ENCODE assay signal across 18 cellular contexts in the genomic region with DNA sequence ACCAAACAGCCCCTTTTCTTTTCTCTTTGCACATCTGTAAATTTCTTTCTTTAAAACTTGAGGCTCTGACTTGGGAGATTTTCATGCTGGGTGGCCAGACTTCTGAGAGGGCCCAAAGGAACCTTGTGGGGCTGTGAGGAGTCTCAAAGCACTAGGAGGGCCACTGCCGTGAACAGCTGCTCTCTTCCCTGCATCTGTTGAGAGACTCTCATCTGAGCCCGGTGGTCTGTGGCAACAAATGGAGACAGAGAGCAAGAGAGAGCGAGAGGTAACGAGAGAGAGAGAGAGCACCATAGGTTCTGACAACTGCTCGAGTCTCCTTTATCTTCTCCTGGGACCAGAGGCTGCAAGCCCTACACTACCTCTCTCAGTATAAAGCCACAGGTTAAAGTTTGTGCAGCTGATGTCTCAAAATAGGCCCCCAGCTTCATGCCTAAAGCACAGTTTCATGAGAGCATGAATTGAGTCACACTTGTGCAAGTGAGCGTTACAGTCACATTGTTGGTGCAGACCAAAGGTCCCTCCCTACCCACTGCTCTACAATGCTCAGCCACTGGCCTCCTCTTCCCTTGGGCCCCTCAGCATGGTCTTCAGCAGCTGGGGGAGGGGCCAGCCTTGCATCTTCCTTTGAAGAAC.
DNase-seq lines count a peak whose midpoint lies in the region; ATAC-seq and TF ChIP-seq lines count a peak whose summit lies in the region.
"Had no signal": no experiment of that assay in that cellular context is flagged by ENCODE, and none has a peak within 500 bp of the region (broad histone marks: within the 10 kb centered on the region; RNA-seq: fewer than 3 reads in every experiment).

No MANE protein-coding gene starts in this region.

- DNase-seq in T-helper 17 cell (no peak), neuronal stem cell (ENCODE audit: low spot score) (no peak), suprapubic skin (ENCODE audit: low spot score in 2 of 2) (no peak), NCI-H526 (lab: John Stamatoyannopoulos, UW) (no peak), OCI-M2 (lab: John Stamatoyannopoulos, UW; ENCODE audit: unreplicated experiment) (no peak)
- DNase-seq in CD4-positive, alpha-beta memory T cell: no peak
- DNase-seq: activated CD8-positive, alpha-beta T cell treated with anti-CD3 and anti-CD28 coated beads, Interleukin-2, amount 10 ng/mL, durations not matched to agents 7 days and 5 days; activated naive CD4-positive, alpha-beta T cell treated with anti-CD3 and anti-CD28 coated beads for 36 hours; brain microvascular endothelial cell; DMS79; KG1; NCI-H748 treated with DMSO at 0.1 percent for 48 hours; Right ventricle myocardium superior; stimulated activated CD4-positive, alpha-beta T cell treated with anti-CD3 and anti-CD28 coated beads, Interleukin-4, amount 100 ng/mL, for 24 hours; stimulated activated naive CD4-positive, alpha-beta T cell treated with Interleukin-2 at 50 U/mL for 16 hours had no signal

- peaks cover 19% of the 10 kb centered on the region for H3K27me3 Mint-ChIP-seq in T-helper 17 cell
- H3K27me3 Mint-ChIP-seq in CD4-positive, alpha-beta memory T cell: peaks cover under 1 to 9% of the 10 kb centered on the region in 2 donors

- H3K4me1 ChIP-seq in neuronal stem cell (ENCODE audit: control insufficient read depth in 2 of 2, insufficient read depth in 1 of 2, low read depth in 1 of 2, low read length in 2 of 2) (peaks cover 10 to 15% of the 10 kb centered on the region in 2 donors), suprapubic skin (peaks cover 24% of the 10 kb centered on the region)
- no peaks in the 10 kb centered on the region for H3K4me1 ChIP-seq in CD4-positive, alpha-beta memory T cell (ENCODE audit: insufficient read depth, low read length)

- H2BK12ac ChIP-seq in neuronal stem cell (ENCODE audit: low read length): no peak overlapping the region

- no peaks in the 10 kb centered on the region for H3K79me1 ChIP-seq in neuronal stem cell (ENCODE audit: low read depth, low read length)

- no peaks in the 10 kb centered on the region for H3K36me3 ChIP-seq in neuronal stem cell (replicated peaks in 1 of 2; ENCODE audit: control insufficient read depth in 2 of 2, insufficient read depth in 2 of 2, low read length in 2 of 2)
- H3K36me3 ChIP-seq in suprapubic skin: no peaks in the 10 kb centered on the region
- H3K36me3 ChIP-seq in CD4-positive, alpha-beta memory T cell (ENCODE audit: insufficient read depth, low read length): no peaks in the 10 kb centered on the region
- H3K36me3 ChIP-seq: BE2C, brain microvascular endothelial cell had no signal

- H3K18ac ChIP-seq in neuronal stem cell (ENCODE audit: low read length): no peak overlapping the region

- H3K23ac ChIP-seq in neuronal stem cell (ENCODE audit: low read depth, low read length, poor library complexity): no peak overlapping the region

- H3K27ac Mint-ChIP-seq in T-helper 17 cell: peak overlapping the region; percentile 45
- no peak overlapping the region for H3K27ac Mint-ChIP-seq in CD4-positive, alpha-beta memory T cell
- H3K27ac Mint-ChIP-seq: activated CD8-positive, alpha-beta T cell treated with anti-CD3 and anti-CD28 coated beads, Interleukin-2, amount 10 ng/mL, durations not matched to agents 7 days and 5 days; activated naive CD4-positive, alpha-beta T cell treated with anti-CD3 and anti-CD28 coated beads for 36 hours had no signal

- H3K36me3 Mint-ChIP-seq in T-helper 17 cell (ENCODE audit: low read depth): no peaks in the 10 kb centered on the region
- H3K36me3 Mint-ChIP-seq in CD4-positive, alpha-beta memory T cell: no peaks in the 10 kb centered on the region

- H4K91ac ChIP-seq in neuronal stem cell (ENCODE audit: low read depth, low read length, poor library complexity): no peak overlapping the region

- TF ChIP-seq EP300 in suprapubic skin (IDR thresholded peaks at IDR 0.05): no peak

- H3K4me2 ChIP-seq in neuronal stem cell (ENCODE audit: insufficient read depth, low read length, poor library complexity, severe bottlenecking): no peak overlapping the region

- H3K4me1 Mint-ChIP-seq in T-helper 17 cell: peaks cover 7% of the 10 kb centered on the region
- no peaks in the 10 kb centered on the region for H3K4me1 Mint-ChIP-seq in CD4-positive, alpha-beta memory T cell

- no CpG with 5 or more reads among the region's 6 CpGs for WGBS in neuronal stem cell (ENCODE audit: extremely low coverage in 2 of 2, insufficient read length in 2 of 2, insufficient replicate concordance in 1 of 2), 2 donors
- 93% methylated on average over 5 of the region's 6 CpGs for WGBS in suprapubic skin

- no peak overlapping the region for H2BK5ac ChIP-seq in neuronal stem cell (ENCODE audit: low read length)

- H3K4me3 ChIP-seq in neuronal stem cell (ENCODE audit: low read length in 2 of 2): no peak overlapping the region
- no peak overlapping the region for H3K4me3 ChIP-seq in suprapubic skin
- H3K4me3 ChIP-seq in CD4-positive, alpha-beta memory T cell (ENCODE audit: low read length in 2 of 2): no peak overlapping the region

- no peak overlapping the region for H3K9ac ChIP-seq in neuronal stem cell (ENCODE audit: low read depth, low read length, poor library complexity)

- CTCF ChIA-PET in CD4-positive, alpha-beta memory T cell (lab: Charles Lee; ENCODE audit: partially characterized antibody): interaction anchor here (0.7 to 9.1 kb wide), 14 partner anchors 8 to 1606 kb away, joined by 3 to 141 read pairs (median 4); a partner anchor contains a TSS

- peak overlapping the region; percentile 81 for H2AFZ ChIP-seq in neuronal stem cell (ENCODE audit: low read length)

- intact Hi-C loops in CD4-positive, alpha-beta memory T cell (cut with micrococcal nuclease): no loop called here

- no peak overlapping the region for H3K4me3 Mint-ChIP-seq in T-helper 17 cell
- no peak overlapping the region for H3K4me3 Mint-ChIP-seq in CD4-positive, alpha-beta memory T cell
- H3K4me3 Mint-ChIP-seq: activated CD8-positive, alpha-beta T cell treated with anti-CD3 and anti-CD28 coated beads, Interleukin-2, amount 10 ng/mL, durations not matched to agents 7 days and 5 days; activated naive CD4-positive, alpha-beta T cell treated with anti-CD3 and anti-CD28 coated beads for 36 hours had no signal

- no peak overlapping the region for H2BK120ac ChIP-seq in neuronal stem cell (ENCODE audit: low read depth, low read length)

- H3K27ac ChIP-seq in neuronal stem cell (replicated peaks; ENCODE audit: low read length): no peak overlapping the region
- H3K27ac ChIP-seq in suprapubic skin: no peak overlapping the region
- H3K27ac ChIP-seq in CD4-positive, alpha-beta memory T cell (ENCODE audit: low read depth, low read length): no peak overlapping the region
- H3K27ac ChIP-seq: brain microvascular endothelial cell had no signal

- POLR2A ChIA-PET in CD4-positive, alpha-beta memory T cell (lab: Charles Lee; ENCODE audit: partially characterized antibody): no interaction called here

- no peaks in the 10 kb centered on the region for H3K27me3 ChIP-seq in neuronal stem cell (ENCODE audit: control insufficient read depth in 3 of 3, insufficient read depth in 3 of 3, low read depth in 1 of 3, low read length in 3 of 3)
- H3K27me3 ChIP-seq in suprapubic skin: no peaks in the 10 kb centered on the region
- no peaks in the 10 kb centered on the region for H3K27me3 ChIP-seq in CD4-positive, alpha-beta memory T cell (ENCODE audit: insufficient read depth, low read length)
- H3K27me3 ChIP-seq: BE2C, brain microvascular endothelial cell had no signal

- H2AK5ac ChIP-seq in neuronal stem cell (ENCODE audit: low read depth, low read length): no peak overlapping the region

- H3K4ac ChIP-seq in neuronal stem cell (ENCODE audit: low read length): no peak overlapping the region

- no peaks in the 10 kb centered on the region for H3K9me3 ChIP-seq in T-helper 17 cell (ENCODE audit: control insufficient read depth, low read length, poor library complexity, severe bottlenecking)
- H3K9me3 ChIP-seq in neuronal stem cell (replicated peaks in 1 of 2; ENCODE audit: control insufficient read depth in 2 of 2, insufficient read depth in 1 of 2, low read depth in 1 of 2, low read length in 2 of 2): no peaks in the 10 kb centered on the region
- H3K9me3 ChIP-seq in suprapubic skin: no peaks in the 10 kb centered on the region
- no peaks in the 10 kb centered on the region for H3K9me3 ChIP-seq in CD4-positive, alpha-beta memory T cell (ENCODE audit: control insufficient read depth in 1 of 2, low read length in 2 of 2)
- H3K9me3 ChIP-seq: BE2C had no signal

- no peak for TF ChIP-seq CTCF in suprapubic skin (IDR thresholded peaks at IDR 0.05)

- ATAC-seq in GM18858 (IDR thresholded peaks at IDR 0.05; ENCODE audit: unreplicated experiment) (peak; percentile 58), HG02798 (IDR thresholded peaks at IDR 0.05; ENCODE audit: poor library complexity, unreplicated experiment) (peak; percentile 42), T-helper 17 cell (no peak)
- ATAC-seq: activated CD8-positive, alpha-beta T cell treated with anti-CD3 and anti-CD28 coated beads, Interleukin-2, amount 10 ng/mL, durations not matched to agents 7 days and 5 days had no signal

- no peak overlapping the region for H2BK15ac ChIP-seq in neuronal stem cell (ENCODE audit: low read length)

- no peak for TF ChIP-seq POLR2A in suprapubic skin (IDR thresholded peaks at IDR 0.05)

- no peak overlapping the region for H4K8ac ChIP-seq in neuronal stem cell (ENCODE audit: low read depth, low read length)

- no peak overlapping the region for H3K14ac ChIP-seq in neuronal stem cell (ENCODE audit: low read length)

- no peaks in the 10 kb centered on the region for H3K9me3 Mint-ChIP-seq in CD4-positive, alpha-beta memory T cell
- H3K9me3 Mint-ChIP-seq: activated naive CD4-positive, alpha-beta T cell treated with anti-CD3 and anti-CD28 coated beads for 36 hours had no signal
